Comparison of ENCODE assay signal across 8 cellular contexts in genomic region chr12:27014085-27014858, GRCh38. TPM values are rescaled to one million over a fixed set of nuclear protein-coding genes. Genes with fewer than 3 reads are reported as not detected.
DNase-seq lines count a peak whose midpoint lies in the region; ATAC-seq and TF ChIP-seq lines count a peak whose summit lies in the region.

Gene TM7SF3, minus strand, starts transcription at chr12:27014384. Its CDS starts 216 bp downstream, at chr12:27014168.

- peaks cover 19% of the 10 kb centered on the region for H3K36me3 Mint-ChIP-seq in T-helper 2 cell treated with Interferon-gamma antibody and Interleukin-4, amounts not matched to agents 5 μg/mL and 100 μg/mL, for 36 hours (ENCODE audit: low read depth)

- H3K27ac ChIP-seq in ascending aorta (peak within 1 kb of the TSS; percentile 88 to 92), aorta (ENCODE audit: low read depth in 1 of 2, low read length in 2 of 2) (peak within 1 kb of the TSS; percentile 59 to 90)

- H3K4me1 ChIP-seq in ascending aorta (peaks cover 3 to 34% of the 10 kb centered on the region in 2 donors), aorta (ENCODE audit: control insufficient read depth in 1 of 2, insufficient read depth in 2 of 2, low read length in 2 of 2) (peaks cover 3 to 14% of the 10 kb centered on the region in 2 donors)

- H3K4me3 Mint-ChIP-seq in T-helper 2 cell treated with Interferon-gamma antibody and Interleukin-4, amounts not matched to agents 5 μg/mL and 100 μg/mL, for 36 hours: peak within 1 kb of the TSS; percentile 93

- no peaks in the 10 kb centered on the region for H3K9me3 Mint-ChIP-seq in T-helper 2 cell treated with Interferon-gamma antibody and Interleukin-4, amounts not matched to agents 5 μg/mL and 100 μg/mL, for 36 hours

- H3K36me3 ChIP-seq in ascending aorta (no peaks in the 10 kb centered on the region), aorta (ENCODE audit: control insufficient read depth in 1 of 2, insufficient read depth in 2 of 2, low read length in 1 of 2) (no peaks in the 10 kb centered on the region)

- H3K27me3 ChIP-seq in ascending aorta (no peaks in the 10 kb centered on the region), aorta (ENCODE audit: control insufficient read depth in 1 of 2, insufficient read depth in 2 of 2, low read length in 1 of 2) (no peaks in the 10 kb centered on the region)

- intact Hi-C loops in ascending aorta (cut with DNase I): loop anchor here (1.0 to 2.0 kb wide), 3 partner anchors 76 to 291 kb away; partner anchors contain the start of gene FGFR1OP2
- intact Hi-C loops in aorta (cut with DNase I): loop anchor here (5.0 to 10.0 kb wide), 2 partner anchors 77 to 159 kb away; partner anchors contain the start of genes FGFR1OP2 (in 2 of the 2) and INTS13 (in 2 of the 2)

- H3K9me3 ChIP-seq in ascending aorta (no peaks in the 10 kb centered on the region), aorta (ENCODE audit: control insufficient read depth, low read length) (no peaks in the 10 kb centered on the region)

- DNase-seq in NCI-H1930 (lab: John Stamatoyannopoulos, UW) (peak; percentile 88 to 95), ascending aorta (ENCODE audit: low spot score in 2 of 2) (peak; percentile 82 to 96), hepatic stellate cell (ENCODE audit: low spot score) (peak; percentile 86), renal cortical epithelial cell (ENCODE audit: low read depth) (peak; percentile 67), aorta (peak; percentile 96 to 97)
- peak; percentile 96 for DNase-seq in T-helper 2 cell treated with Interferon-gamma antibody and Interleukin-4, amounts not matched to agents 5 μg/mL and 100 μg/mL, for 36 hours (ENCODE audit: low spot score)

- 1% methylated on average over 54 to 71 of the region's 71 CpGs for WGBS in aorta, 2 donors

- ATAC-seq in GM18508 (IDR thresholded peaks at IDR 0.05; ENCODE audit: insufficient read depth, unreplicated experiment) (peak; percentile 43), HG02981 (IDR thresholded peaks at IDR 0.05; ENCODE audit: unreplicated experiment) (peak; percentile 87), aorta (ENCODE audit: low FRiP score) (peak; percentile 97)

- H3K4me1 Mint-ChIP-seq in T-helper 2 cell treated with Interferon-gamma antibody and Interleukin-4, amounts not matched to agents 5 μg/mL and 100 μg/mL, for 36 hours (ENCODE audit: low read depth): peaks cover 55% of the 10 kb centered on the region

- H3K4me3 ChIP-seq in ascending aorta (peak within 1 kb of the TSS; percentile 97 to 99), aorta (ENCODE audit: low read length in 2 of 2) (peak within 1 kb of the TSS; percentile 60 to 80)

- peak; percentile 71 to 97 (median 94) for TF ChIP-seq CTCF in ascending aorta (IDR thresholded peaks at IDR 0.05)

- peak within 1 kb of the TSS; percentile 95 for H3K27ac Mint-ChIP-seq in T-helper 2 cell treated with Interferon-gamma antibody and Interleukin-4, amounts not matched to agents 5 μg/mL and 100 μg/mL, for 36 hours

- H3K27me3 Mint-ChIP-seq in T-helper 2 cell treated with Interferon-gamma antibody and Interleukin-4, amounts not matched to agents 5 μg/mL and 100 μg/mL, for 36 hours (ENCODE audit: low read depth): no peaks in the 10 kb centered on the region

RNA-seq across cellular contexts. Expression of gene TM7SF3, which starts in this region (rescaled TPM):
- total RNA-seq in ascending aorta (213 TPM), renal cortical epithelial cell (118 and 119 TPM in 2 replicates), aorta (10 to 100 TPM; 49.7 to 56.1 TPM)
- 100 to 1,000 TPM in 1 of 2 donors, 10 to 100 TPM in 1; 69.6 to 245 TPM for polyA plus RNA-seq in aorta

Comparison
In these comparisons a context has a peak if more than half of its experiments do, and no peak if none do; other contexts are left out.
1. Peak in every context shown above with its lines: DNase-seq, ATAC-seq, H3K4me3 ChIP-seq and H3K27ac ChIP-seq.
2. ATAC-seq: peak in every context shown above with its lines; median percentile 97 in aorta; 87 in HG02981; 43 in GM18508.